24 cellular contexts compared by ENCODE assay signal in genomic region chr4:189162073-189162789, GRCh38.
"Had no signal": no experiment of that assay in that cellular context is flagged by ENCODE, and none has a peak within 500 bp of the region (broad histone marks: within the 10 kb centered on the region; RNA-seq: fewer than 3 reads in every experiment).

No MANE protein-coding gene starts in this region.

- H3K27me3 Mint-ChIP-seq: activated CD4-positive, alpha-beta T cell treated with anti-CD3 and anti-CD28 coated beads, Interleukin-2, amount 10 ng/mL, durations not matched to agents 7 days and 5 days; activated naive CD4-positive, alpha-beta T cell treated with anti-CD3 and anti-CD28 coated beads, Interleukin-2, amount 10 ng/mL, durations not matched to agents 7 days and 5 days; activated naive CD8-positive, alpha-beta T cell treated with anti-CD3 and anti-CD28 coated beads, Interleukin-2, amount 50 U/mL, for 24 hours; brain; effector memory CD8-positive, alpha-beta T cell; memory B cell; naive B cell; stimulated activated naive CD8-positive, alpha-beta T cell treated with anti-CD3 and anti-CD28 coated beads, Interleukin-15, amount 100 ng/mL, for 72 hours; type B pancreatic cell had no signal

- H3K9me3 ChIP-seq: mucosa of descending colon, psoas muscle had no signal

- H3K4me3 Mint-ChIP-seq: activated CD4-positive, alpha-beta T cell treated with anti-CD3 and anti-CD28 coated beads, Interleukin-2, amount 10 ng/mL, durations not matched to agents 7 days and 5 days; activated CD8-positive, alpha-beta T cell treated with anti-CD3 and anti-CD28 coated beads, Interleukin-2, amount 10 ng/mL, durations not matched to agents 7 days and 5 days; activated naive CD4-positive, alpha-beta T cell treated with anti-CD3 and anti-CD28 coated beads, Interleukin-2, amount 10 ng/mL, durations not matched to agents 7 days and 5 days; activated naive CD8-positive, alpha-beta T cell treated with anti-CD3 and anti-CD28 coated beads, Interleukin-2, amount 50 U/mL, for 24 hours; brain; effector memory CD8-positive, alpha-beta T cell; memory B cell; naive B cell; neural crest cell; stimulated activated naive CD8-positive, alpha-beta T cell treated with anti-CD3 and anti-CD28 coated beads, Interleukin-15, amount 100 ng/mL, for 72 hours; type B pancreatic cell had no signal

- H3K4me1 Mint-ChIP-seq: activated CD4-positive, alpha-beta T cell treated with anti-CD3 and anti-CD28 coated beads, Interleukin-2, amount 10 ng/mL, durations not matched to agents 7 days and 5 days; activated naive CD4-positive, alpha-beta T cell treated with anti-CD3 and anti-CD28 coated beads, Interleukin-2, amount 10 ng/mL, durations not matched to agents 7 days and 5 days; activated naive CD8-positive, alpha-beta T cell treated with anti-CD3 and anti-CD28 coated beads, Interleukin-2, amount 50 U/mL, for 24 hours; memory B cell; naive B cell; stimulated activated naive CD8-positive, alpha-beta T cell treated with anti-CD3 and anti-CD28 coated beads, Interleukin-15, amount 100 ng/mL, for 72 hours had no signal

- H3K27ac ChIP-seq: epithelial cell of prostate, hepatocyte, psoas muscle had no signal

- H3K4me1 ChIP-seq: psoas muscle had no signal

- ATAC-seq: activated CD4-positive, CD25-positive, alpha-beta regulatory T cell treated with anti-CD3 and anti-CD28 coated beads, Interleukin-2, amount 50 U/mL, for 24 hours; activated CD8-positive, alpha-beta T cell treated with anti-CD3 and anti-CD28 coated beads, Interleukin-2, amount 10 ng/mL, durations not matched to agents 7 days and 5 days; activated naive CD8-positive, alpha-beta T cell treated with anti-CD3 and anti-CD28 coated beads, Interleukin-2, amount 50 U/mL, for 24 hours; effector memory CD8-positive, alpha-beta T cell; mucosa of descending colon; psoas muscle; right cardiac atrium; stimulated activated naive CD8-positive, alpha-beta T cell treated with anti-CD3 and anti-CD28 coated beads, Interleukin-15, amount 100 ng/mL, for 72 hours had no signal

- H3K36me3 Mint-ChIP-seq: activated naive CD4-positive, alpha-beta T cell treated with anti-CD3 and anti-CD28 coated beads, Interleukin-2, amount 10 ng/mL, durations not matched to agents 7 days and 5 days; brain; memory B cell; naive B cell; type B pancreatic cell had no signal

- H3K4me3 ChIP-seq: hepatocyte, mucosa of descending colon, psoas muscle had no signal

- H3K27me3 ChIP-seq: hepatocyte had no signal

- H3K27ac Mint-ChIP-seq: activated CD4-positive, alpha-beta T cell treated with anti-CD3 and anti-CD28 coated beads, Interleukin-2, amount 10 ng/mL, durations not matched to agents 7 days and 5 days; activated CD8-positive, alpha-beta T cell treated with anti-CD3 and anti-CD28 coated beads, Interleukin-2, amount 10 ng/mL, durations not matched to agents 7 days and 5 days; activated naive CD4-positive, alpha-beta T cell treated with anti-CD3 and anti-CD28 coated beads, Interleukin-2, amount 10 ng/mL, durations not matched to agents 7 days and 5 days; activated naive CD8-positive, alpha-beta T cell treated with anti-CD3 and anti-CD28 coated beads, Interleukin-2, amount 50 U/mL, for 24 hours; effector memory CD8-positive, alpha-beta T cell; memory B cell; naive B cell; stimulated activated naive CD8-positive, alpha-beta T cell treated with anti-CD3 and anti-CD28 coated beads, Interleukin-15, amount 100 ng/mL, for 72 hours; type B pancreatic cell had no signal

- H3K9me3 Mint-ChIP-seq: activated CD4-positive, alpha-beta T cell treated with anti-CD3 and anti-CD28 coated beads, Interleukin-2, amount 10 ng/mL, durations not matched to agents 7 days and 5 days; activated naive CD4-positive, alpha-beta T cell treated with anti-CD3 and anti-CD28 coated beads, Interleukin-2, amount 10 ng/mL, durations not matched to agents 7 days and 5 days; brain; neural crest cell had no signal

- DNase-seq: activated CD4-positive, alpha-beta T cell treated with anti-CD3 and anti-CD28 coated beads, Interleukin-2, amount 10 ng/mL, durations not matched to agents 7 days and 5 days; activated CD8-positive, alpha-beta T cell treated with anti-CD3 and anti-CD28 coated beads, Interleukin-2, amount 10 ng/mL, durations not matched to agents 7 days and 5 days; activated effector memory CD4-positive, alpha-beta T cell treated with Interleukin-2 at 50 U/mL for 16 hours; activated naive CD4-positive, alpha-beta T cell treated with anti-CD3 and anti-CD28 coated beads, Interleukin-2, amount 10 ng/mL, durations not matched to agents 7 days and 5 days; activated naive CD8-positive, alpha-beta T cell treated with anti-CD3 and anti-CD28 coated beads, Interleukin-2, amount 50 U/mL, for 24 hours; activated T-cell treated with anti-CD3 and anti-CD28 coated beads, Interleukin-2, amount 50 U/mL, for 48 hours; anterior cingulate cortex; caudate nucleus; effector memory CD8-positive, alpha-beta T cell; foreskin fibroblast; mucosa of descending colon; naive B cell; psoas muscle; right cardiac atrium; stimulated activated CD4-positive, alpha-beta T cell treated with anti-CD3 and anti-CD28 coated beads, Interleukin-15, amount 100 ng/mL, for 24 hours; stimulated activated CD4-positive, alpha-beta T cell treated with anti-CD3 and anti-CD28 coated beads, Interleukin-4, amount 100 ng/mL, for 1 hour; stimulated activated naive CD8-positive, alpha-beta T cell treated with anti-CD3 and anti-CD28 coated beads, Interleukin-15, amount 100 ng/mL, for 72 hours had no signal
